ENCODE assay signal across 8 cellular contexts in genomic region chr22:24423519-24424000, GRCh38. TPM values are rescaled to one million over a fixed set of nuclear protein-coding genes. Genes with fewer than 3 reads are reported as not detected.
DNase-seq lines count a peak whose midpoint lies in the region; ATAC-seq, FAIRE-seq and TF ChIP-seq lines count a peak whose summit lies in the region.

No MANE protein-coding gene starts in this region.

- no peak overlapping the region for H3K27ac Mint-ChIP-seq in mesothelial cell of epicardium
- peak overlapping the region; percentile 65 for H3K27ac Mint-ChIP-seq in stimulated activated naive B cell treated with anti-CD40 and anti-IgM and Interleukin-4, amounts not matched to agents 10 μg/mL and 1 μg/mL and 100 μg/mL, for 72 hours

- peaks cover 8% of the 10 kb centered on the region for H3K4me1 Mint-ChIP-seq in mesothelial cell of epicardium
- H3K4me1 Mint-ChIP-seq in stimulated activated naive B cell treated with anti-CD40 and anti-IgM and Interleukin-4, amounts not matched to agents 10 μg/mL and 1 μg/mL and 100 μg/mL, for 72 hours, result peaks cover 44 to 54% of the 10 kb centered on the region in 2 donors

- TF ChIP-seq CTCF in D721Med (IDR thresholded peaks at IDR 0.05; ENCODE audit: insufficient read depth, missing control alignments) (peak; percentile 65), mesothelial cell of epicardium (IDR thresholded peaks at IDR 0.05; ENCODE audit: unreplicated experiment) (peak; percentile 96)

- peaks cover 35% of the 10 kb centered on the region for H3K27me3 Mint-ChIP-seq in mesothelial cell of epicardium (ENCODE audit: low read depth)
- peaks cover 0 to 5% of the 10 kb centered on the region in 2 donors for H3K27me3 Mint-ChIP-seq in stimulated activated naive B cell treated with anti-CD40 and anti-IgM and Interleukin-4, amounts not matched to agents 10 μg/mL and 1 μg/mL and 100 μg/mL, for 72 hours

- no peaks in the 10 kb centered on the region for H3K9me3 Mint-ChIP-seq in mesothelial cell of epicardium
- no peaks in the 10 kb centered on the region for H3K9me3 Mint-ChIP-seq in stimulated activated naive B cell treated with anti-CD40 and anti-IgM and Interleukin-4, amounts not matched to agents 10 μg/mL and 1 μg/mL and 100 μg/mL, for 72 hours

- FAIRE-seq in D721Med (lab: Jason Lieb, UNC), result no peak

- peak overlapping the region; percentile 35; the same call in 1 of the 2 replicates for H3K4me3 ChIP-seq in Jurkat, Clone E6-1 (ENCODE audit: low read length)

- no peaks in the 10 kb centered on the region for H3K36me3 Mint-ChIP-seq in mesothelial cell of epicardium
- peaks cover 3 to 5% of the 10 kb centered on the region in 2 donors for H3K36me3 Mint-ChIP-seq in stimulated activated naive B cell treated with anti-CD40 and anti-IgM and Interleukin-4, amounts not matched to agents 10 μg/mL and 1 μg/mL and 100 μg/mL, for 72 hours

- peak overlapping the region; percentile 52 for H3K4me3 Mint-ChIP-seq in mesothelial cell of epicardium
- H3K4me3 Mint-ChIP-seq in stimulated activated naive B cell treated with anti-CD40 and anti-IgM and Interleukin-4, amounts not matched to agents 10 μg/mL and 1 μg/mL and 100 μg/mL, for 72 hours, result peak overlapping the region; percentile 77 to 82

- peak; percentile 87 for DNase-seq in D721Med (ENCODE audit: insufficient read length, low spot score)
- no peak for DNase-seq in Jurkat, Clone E6-1 (ENCODE audit: low read depth, low spot score)
- DNase-seq in activated CD4-positive, alpha-beta T cell treated with anti-CD3 and anti-CD28 coated beads, Interleukin-2, amount 50 U/mL, for 1 hour, result peak; percentile 55
- peak; percentile 60 for DNase-seq in effector CD4-positive, alpha-beta T cell
- DNase-seq in mesothelial cell of epicardium (ENCODE audit: low spot score in 2 of 2, unreplicated experiment in 2 of 2), result peak; percentile 68 to 85
- DNase-seq in stimulated activated naive B cell treated with anti-CD40 and anti-IgM and Interleukin-4, amounts not matched to agents 10 μg/mL and 1 μg/mL and 100 μg/mL, for 72 hours, result peak; percentile 59
- DNase-seq in NCI-H345 treated with DMSO at 0.1 percent for 48 hours (lab: John Stamatoyannopoulos, UW; ENCODE audit: unreplicated experiment), result no peak

- ATAC-seq in stimulated activated naive B cell treated with anti-CD40 and anti-IgM and Interleukin-4, amounts not matched to agents 10 μg/mL and 1 μg/mL and 100 μg/mL, for 72 hours (replicated peaks), result peak; percentile 41 to 46
- no peak for ATAC-seq in GM18519 (IDR thresholded peaks at IDR 0.05; ENCODE audit: low FRiP score, unreplicated experiment)

RNA-seq across cellular contexts. Expression of gene ADORA2A, which starts 3.8 kb away (rescaled TPM):
- polyA plus RNA-seq in Jurkat, Clone E6-1 (2012; ENCODE audit: insufficient read depth, insufficient read length), result 6.1 TPM
- total RNA-seq in mesothelial cell of epicardium, result 8.3 to 10.8 TPM (median 9.4 TPM) in 3 replicates

Comparison
In these comparisons a context has a peak if more than half of its experiments do, and no peak if none do; other contexts are left out.
1. DNase-seq: peak in D721Med (single experiment), activated CD4-positive, alpha-beta T cell treated with anti-CD3 and anti-CD28 coated beads, Interleukin-2, amount 50 U/mL, for 1 hour (single experiment), effector CD4-positive, alpha-beta T cell (single experiment), mesothelial cell of epicardium (2 of 2) and stimulated activated naive B cell treated with anti-CD40 and anti-IgM and Interleukin-4, amounts not matched to agents 10 μg/mL and 1 μg/mL and 100 μg/mL, for 72 hours (single experiment); none in Jurkat, Clone E6-1 (single experiment) and NCI-H345 treated with DMSO at 0.1 percent for 48 hours (single experiment).